Comparison of ENCODE assay signal across 20 cellular contexts in the genomic region with DNA sequence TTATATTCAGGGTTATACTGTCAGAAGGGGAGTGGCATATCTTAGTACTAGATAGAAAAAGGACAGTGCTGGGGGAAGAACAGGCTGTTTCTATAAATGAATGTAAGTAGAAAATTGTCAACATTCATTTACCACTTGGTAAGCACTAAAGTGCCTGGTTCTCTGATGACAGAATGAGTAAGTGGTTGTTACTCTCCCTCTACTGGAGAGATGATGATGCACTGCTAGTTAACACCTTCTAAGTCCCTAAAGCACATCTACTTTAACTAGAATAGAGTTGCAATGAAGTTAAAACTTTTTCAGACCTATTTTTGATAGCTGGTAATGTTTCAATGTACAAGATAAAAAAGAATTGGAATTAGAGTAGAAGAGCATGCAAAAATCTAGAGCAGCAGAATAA.
"Had no signal": no experiment of that assay in that cellular context is flagged by ENCODE, and none has a peak within 500 bp of the region (broad histone marks: within the 10 kb centered on the region; RNA-seq: fewer than 3 reads in every experiment).

No MANE protein-coding gene starts in this region.

- ATAC-seq: esophagus mucosa; gastroesophageal sphincter; naive thymus-derived CD4-positive, alpha-beta T cell; sciatic nerve; stimulated activated naive B cell treated with anti-CD40 and anti-IgM and Interleukin-4, amounts not matched to agents 10 μg/mL and 1 μg/mL and 100 μg/mL, for 72 hours; stimulated activated naive CD8-positive, alpha-beta T cell treated with anti-CD3 and anti-CD28 coated beads, Interleukin-15, amount 100 ng/mL, for 72 hours; upper lobe of right lung had no signal

- H3K27me3 ChIP-seq: gastroesophageal sphincter, neutrophil, spleen, testis, upper lobe of right lung had no signal

- H3K4me3 ChIP-seq: dorsolateral prefrontal cortex, gastroesophageal sphincter, spleen, testis, tibial nerve, upper lobe of right lung, vagina had no signal

- H3K36me3 Mint-ChIP-seq: naive thymus-derived CD4-positive, alpha-beta T cell; stimulated activated naive B cell treated with anti-CD40 and anti-IgM and Interleukin-4, amounts not matched to agents 10 μg/mL and 1 μg/mL and 100 μg/mL, for 72 hours had no signal

- H3K36me3 ChIP-seq: gastroesophageal sphincter, neutrophil, spleen, tibial nerve, upper lobe of right lung, vagina had no signal

- H3K27ac ChIP-seq: dorsolateral prefrontal cortex, gastroesophageal sphincter, neutrophil, spleen, testis, tibial nerve, upper lobe of right lung, vagina had no signal

- H3K27ac Mint-ChIP-seq: naive thymus-derived CD4-positive, alpha-beta T cell; stimulated activated naive B cell treated with anti-CD40 and anti-IgM and Interleukin-4, amounts not matched to agents 10 μg/mL and 1 μg/mL and 100 μg/mL, for 72 hours; stimulated activated naive CD8-positive, alpha-beta T cell treated with anti-CD3 and anti-CD28 coated beads, Interleukin-15, amount 100 ng/mL, for 72 hours had no signal

- H3K4me1 Mint-ChIP-seq: naive thymus-derived CD4-positive, alpha-beta T cell; stimulated activated naive B cell treated with anti-CD40 and anti-IgM and Interleukin-4, amounts not matched to agents 10 μg/mL and 1 μg/mL and 100 μg/mL, for 72 hours; stimulated activated naive CD8-positive, alpha-beta T cell treated with anti-CD3 and anti-CD28 coated beads, Interleukin-15, amount 100 ng/mL, for 72 hours had no signal

- DNase-seq: cortex of kidney; dorsolateral prefrontal cortex; effector CD8-positive, alpha-beta T cell; glutamatergic neuron; naive thymus-derived CD4-positive, alpha-beta T cell; posterior cingulate gyrus; spleen; stimulated activated CD4-positive, alpha-beta T cell treated with anti-CD3 and anti-CD28 coated beads, Interleukin-15, amount 100 ng/mL, for 24 hours; stimulated activated CD4-positive, alpha-beta T cell treated with anti-CD3 and anti-CD28 coated beads, Interleukin-1b, Interleukin-23, amount 100 ng/mL, for 48 hours; stimulated activated CD4-positive, alpha-beta T cell treated with anti-CD3 and anti-CD28 coated beads, Interleukin-4, amount 100 ng/mL, for 24 hours; stimulated activated naive B cell treated with anti-CD40 and anti-IgM and Interleukin-4, amounts not matched to agents 10 μg/mL and 1 μg/mL and 100 μg/mL, for 72 hours; stimulated activated naive CD8-positive, alpha-beta T cell treated with anti-CD3 and anti-CD28 coated beads, Interleukin-15, amount 100 ng/mL, for 72 hours; testis; upper lobe of right lung had no signal

- H3K27me3 Mint-ChIP-seq: naive thymus-derived CD4-positive, alpha-beta T cell; stimulated activated naive B cell treated with anti-CD40 and anti-IgM and Interleukin-4, amounts not matched to agents 10 μg/mL and 1 μg/mL and 100 μg/mL, for 72 hours; stimulated activated naive CD8-positive, alpha-beta T cell treated with anti-CD3 and anti-CD28 coated beads, Interleukin-15, amount 100 ng/mL, for 72 hours had no signal

- H3K9me3 ChIP-seq: gastroesophageal sphincter, neutrophil, testis, tibial nerve, upper lobe of right lung, vagina had no signal

- H3K9me3 Mint-ChIP-seq: stimulated activated naive B cell treated with anti-CD40 and anti-IgM and Interleukin-4, amounts not matched to agents 10 μg/mL and 1 μg/mL and 100 μg/mL, for 72 hours; stimulated activated naive CD8-positive, alpha-beta T cell treated with anti-CD3 and anti-CD28 coated beads, Interleukin-15, amount 100 ng/mL, for 72 hours had no signal

- H3K4me1 ChIP-seq: gastroesophageal sphincter, spleen, testis, tibial nerve, upper lobe of right lung, vagina had no signal

- H3K4me3 Mint-ChIP-seq: naive thymus-derived CD4-positive, alpha-beta T cell; stimulated activated naive B cell treated with anti-CD40 and anti-IgM and Interleukin-4, amounts not matched to agents 10 μg/mL and 1 μg/mL and 100 μg/mL, for 72 hours; stimulated activated naive CD8-positive, alpha-beta T cell treated with anti-CD3 and anti-CD28 coated beads, Interleukin-15, amount 100 ng/mL, for 72 hours had no signal
